ENCODE assay signal across 19 cellular contexts in genomic region chr9:133854048-133854447, GRCh38.
"Had no signal": no experiment of that assay in that cellular context is flagged by ENCODE, and none has a peak within 500 bp of the region (broad histone marks: within the 10 kb centered on the region; RNA-seq: fewer than 3 reads in every experiment).

No MANE protein-coding gene starts in this region.

- H3K36me3 ChIP-seq: cardiac muscle cell, lower lobe of right lung had no signal

- H3K27ac ChIP-seq: cardiac muscle cell, lower lobe of right lung, tibial nerve had no signal

- FAIRE-seq: endometrium, kidney, TTC549 had no signal

- H3K9me3 ChIP-seq: lower lobe of right lung, mucosa of descending colon, tibial nerve had no signal

- H3K4me3 ChIP-seq: cardiac muscle cell, lower lobe of right lung, mucosa of descending colon, tibial nerve had no signal

- H3K27me3 ChIP-seq: cardiac muscle cell, tibial nerve had no signal

- ATAC-seq: activated T-cell treated with anti-CD3 and anti-CD28 coated beads, Interleukin-2, amount 50 U/mL, for 72 hours; lower lobe of right lung; mucosa of descending colon; T-cell; WTC11 had no signal

- H3K4me1 ChIP-seq: tibial nerve had no signal

- DNase-seq: activated CD4-positive, alpha-beta memory T cell treated with anti-CD3 and anti-CD28 coated beads, Interleukin-2, amount 10 ng/mL, durations not matched to agents 7 days and 5 days; activated CD4-positive, alpha-beta T cell treated with anti-CD3 and anti-CD28 coated beads, Interleukin-2, amount 10 ng/mL, durations not matched to agents 24 days and 14 days; activated effector memory CD4-positive, alpha-beta T cell treated with Interleukin-2 at 50 U/mL for 16 hours; activated naive CD4-positive, alpha-beta T cell treated with anti-CD3 and anti-CD28 coated beads for 36 hours; activated naive CD8-positive, alpha-beta T cell treated with anti-CD3 and anti-CD28 coated beads, Interleukin-2, amount 10 ng/mL, durations not matched to agents 7 days and 5 days; activated T-cell treated with anti-CD3 and anti-CD28 coated beads, Interleukin-2, amount 50 U/mL, for 72 hours; cortex of kidney; kidney; lower lobe of right lung; mesendoderm; mucosa of descending colon; retina; stimulated activated CD4-positive, alpha-beta T cell treated with anti-CD3 and anti-CD28 coated beads, Interleukin-4, amount 100 ng/mL, for 24 hours; T-cell had no signal
